Comparison of ENCODE assay signal across 2 cellular contexts in genomic region chr20:12331236-12331635, GRCh38.
A peak's percentile ranks its signal among the peaks of the same experiment; 100 is the strongest.
TF ChIP-seq lines count a peak whose summit lies in the region.

No MANE protein-coding gene starts in this region.

TF ChIP-seq in liver, 16 proteins besides CTCF, POLR2A, EP300 and RAD21 (continued from another document):
- TF ChIP-seq GABPA (IDR thresholded peaks at IDR 0.05 in 1 of 2, conservative IDR thresholded peaks at IDR 0.05 in 1 of 2): peak in 1 of 2 donors; percentile 56

TF ChIP-seq in HepG2, 621 proteins besides CTCF, POLR2A, EP300 and RAD21 (continued from another document):
- TF ChIP-seq ZNF609 (CRISPR knock-in tag; IDR thresholded peaks at IDR 0.05; ENCODE audit: borderline replicate concordance) (no peak), MTF2 (CRISPR knock-in tag; IDR thresholded peaks at IDR 0.05; ENCODE audit: borderline replicate concordance) (no peak)
